8 cellular contexts compared by ENCODE assay signal in genomic region chr9:86099695-86100364, GRCh38. TPM values are rescaled to one million over a fixed set of nuclear protein-coding genes. Genes with fewer than 3 reads are reported as not detected.
DNase-seq lines count a peak whose midpoint lies in the region; ATAC-seq and TF ChIP-seq lines count a peak whose summit lies in the region.

No MANE protein-coding gene starts in this region.

- H3K9ac ChIP-seq in Loucy (ENCODE audit: low read depth, low read length, poor library complexity, severe bottlenecking) (peak overlapping the region; percentile 36), parathyroid adenoma (no peak overlapping the region)

- intact Hi-C loops in activated T-helper 2 cell treated with anti-CD3 and anti-CD28 coated beads, Interferon-gamma antibody, Interleukin-2, Interleukin-4, amounts not matched to agents 10 μg/mL and 5 μg/mL and 100 μg/mL, durations not matched to agents 14 hours and 24 hours and 36 hours (cut with micrococcal nuclease), result loop anchor here (2.0 to 10.0 kb wide), 3 partner anchors 145 to 183 kb away; partner anchors contain the start of genes ISCA1 and NAA35
- intact Hi-C loops in Right ventricle myocardium superior (cut with DNase I), result no loop called here

- H4K20me1 ChIP-seq in Loucy (ENCODE audit: insufficient read depth, low read length, poor library complexity, severe bottlenecking), result no peaks in the 10 kb centered on the region

- no peaks in the 10 kb centered on the region for H3F3A ChIP-seq in Loucy (ENCODE audit: low read depth)

- H3K9me3 ChIP-seq in Loucy (ENCODE audit: insufficient read depth, low read depth, low read length) (no peaks in the 10 kb centered on the region), parathyroid adenoma (ENCODE audit: control insufficient read depth, low read length) (no peaks in the 10 kb centered on the region)

- ATAC-seq in Right ventricle myocardium superior (ENCODE audit: poor library complexity), result peak; percentile 52

- no peaks in the 10 kb centered on the region for H3K9me3 Mint-ChIP-seq in activated T-helper 2 cell treated with anti-CD3 and anti-CD28 coated beads, Interferon-gamma antibody, Interleukin-2, Interleukin-4, amounts not matched to agents 10 μg/mL and 5 μg/mL and 100 μg/mL, durations not matched to agents 14 hours and 24 hours and 36 hours

- no peaks in the 10 kb centered on the region for H3K4me1 ChIP-seq in Loucy (ENCODE audit: insufficient read depth, low read length, poor library complexity, severe bottlenecking)
- no peaks in the 10 kb centered on the region for H3K4me1 ChIP-seq in parathyroid adenoma

- peak overlapping the region; percentile 88 for H2AFZ ChIP-seq in Loucy (ENCODE audit: low read length)
- H2AFZ ChIP-seq in parathyroid adenoma, result peak overlapping the region; percentile 90

- no peaks in the 10 kb centered on the region for H3K36me3 ChIP-seq in Loucy (ENCODE audit: insufficient read depth, low read length)
- no peaks in the 10 kb centered on the region for H3K36me3 ChIP-seq in parathyroid adenoma (ENCODE audit: control insufficient read depth, insufficient read depth, low read length)

- H3K27me3 Mint-ChIP-seq in activated T-helper 2 cell treated with anti-CD3 and anti-CD28 coated beads, Interferon-gamma antibody, Interleukin-2, Interleukin-4, amounts not matched to agents 10 μg/mL and 5 μg/mL and 100 μg/mL, durations not matched to agents 14 hours and 24 hours and 36 hours (ENCODE audit: low read depth), result peaks cover 53% of the 10 kb centered on the region

- H3K4me2 ChIP-seq in Loucy (ENCODE audit: low read depth, low read length, poor library complexity, severe bottlenecking) (peak overlapping the region; percentile 67), parathyroid adenoma (ENCODE audit: low read length) (peak overlapping the region; percentile 88)

- DNase-seq in NCI-H1092 treated with DMSO at 0.1 percent for 48 hours (lab: John Stamatoyannopoulos, UW), result peak; percentile 38
- no peak for DNase-seq in NCI-H1092 (lab: John Stamatoyannopoulos, UW)
- DNase-seq in activated T-helper 2 cell treated with anti-CD3 and anti-CD28 coated beads, Interferon-gamma antibody, Interleukin-2, Interleukin-4, amounts not matched to agents 10 μg/mL and 5 μg/mL and 100 μg/mL, durations not matched to agents 14 hours and 24 hours and 36 hours (ENCODE audit: low spot score), result no peak
- peak; percentile 55 for DNase-seq in Right ventricle myocardium superior
- no peak for DNase-seq in AML-193 (lab: John Stamatoyannopoulos, UW)
- DNase-seq in NCI-H774 (lab: John Stamatoyannopoulos, UW), result no peak

- H3K27me3 ChIP-seq in Loucy (ENCODE audit: insufficient read depth, low read length, poor library complexity, severe bottlenecking) (no peaks in the 10 kb centered on the region), parathyroid adenoma (ENCODE audit: control insufficient read depth, insufficient read depth, low read length) (no peaks in the 10 kb centered on the region)

- H3K27ac ChIP-seq in parathyroid adenoma, result peak overlapping the region; percentile 60

- TF ChIP-seq CTCF in Loucy (conservative IDR thresholded peaks at IDR 0.05; ENCODE audit: low read length) (no peak), parathyroid adenoma (IDR thresholded peaks at IDR 0.05) (no peak)

- H3K9me2 ChIP-seq in Loucy (replicated peaks; ENCODE audit: low read depth, low read length), result no peaks in the 10 kb centered on the region

- no peaks in the 10 kb centered on the region for H3K36me3 Mint-ChIP-seq in activated T-helper 2 cell treated with anti-CD3 and anti-CD28 coated beads, Interferon-gamma antibody, Interleukin-2, Interleukin-4, amounts not matched to agents 10 μg/mL and 5 μg/mL and 100 μg/mL, durations not matched to agents 14 hours and 24 hours and 36 hours (ENCODE audit: low read depth)

- peak overlapping the region; percentile 88 for H3K27ac Mint-ChIP-seq in activated T-helper 2 cell treated with anti-CD3 and anti-CD28 coated beads, Interferon-gamma antibody, Interleukin-2, Interleukin-4, amounts not matched to agents 10 μg/mL and 5 μg/mL and 100 μg/mL, durations not matched to agents 14 hours and 24 hours and 36 hours

- H3K4me3 ChIP-seq in Loucy (ENCODE audit: low read length, poor library complexity, severe bottlenecking) (peak overlapping the region; percentile 68), parathyroid adenoma (ENCODE audit: low read depth, low read length) (peak overlapping the region; percentile 48)

- H3K4me3 Mint-ChIP-seq in activated T-helper 2 cell treated with anti-CD3 and anti-CD28 coated beads, Interferon-gamma antibody, Interleukin-2, Interleukin-4, amounts not matched to agents 10 μg/mL and 5 μg/mL and 100 μg/mL, durations not matched to agents 14 hours and 24 hours and 36 hours (ENCODE audit: low read depth), result peak overlapping the region; percentile 87

- H3K4me1 Mint-ChIP-seq in activated T-helper 2 cell treated with anti-CD3 and anti-CD28 coated beads, Interferon-gamma antibody, Interleukin-2, Interleukin-4, amounts not matched to agents 10 μg/mL and 5 μg/mL and 100 μg/mL, durations not matched to agents 14 hours and 24 hours and 36 hours (ENCODE audit: low read depth), result peaks cover 12% of the 10 kb centered on the region

- H3K79me2 ChIP-seq in Loucy (ENCODE audit: insufficient read depth, low read length) (no peaks in the 10 kb centered on the region), parathyroid adenoma (no peaks in the 10 kb centered on the region)

RNA-seq across cellular contexts. Expression of gene GOLM1, which starts 0.5 kb away (rescaled TPM):
- 7.9 and 11.5 TPM in 2 replicates for total RNA-seq in activated T-helper 2 cell treated with anti-CD3 and anti-CD28 coated beads, Interferon-gamma antibody, Interleukin-2, Interleukin-4, amounts not matched to agents 10 μg/mL and 5 μg/mL and 100 μg/mL, durations not matched to agents 14 hours and 24 hours and 36 hours
- total RNA-seq in Right ventricle myocardium superior, result 3.7 TPM

Comparison
In these comparisons a context has a peak if more than half of its experiments do, and no peak if none do; other contexts are left out.
1. DNase-seq: peak in NCI-H1092 treated with DMSO at 0.1 percent for 48 hours (single experiment) and Right ventricle myocardium superior (single experiment); none in NCI-H1092 (single experiment), activated T-helper 2 cell treated with anti-CD3 and anti-CD28 coated beads, Interferon-gamma antibody, Interleukin-2, Interleukin-4, amounts not matched to agents 10 μg/mL and 5 μg/mL and 100 μg/mL, durations not matched to agents 14 hours and 24 hours and 36 hours (single experiment), AML-193 (0 of 2) and NCI-H774 (single experiment).